Comparison of ENCODE assay signal across 1 cellular context in genomic region chr11:33701302-33701701, GRCh38.
TF ChIP-seq lines count a peak whose summit lies in the region.

No MANE protein-coding gene starts in this region.

TF ChIP-seq in IMR-90, 13 proteins besides CTCF, POLR2A, EP300 and RAD21:
- no peak for TF ChIP-seq USF2 (IDR thresholded peaks at IDR 0.05; ENCODE audit: low read depth, low read length)
- TF ChIP-seq CEBPB (IDR thresholded peaks at IDR 0.05; ENCODE audit: low read depth, low read length), result no peak
- TF ChIP-seq SMC3 (IDR thresholded peaks at IDR 0.05; ENCODE audit: low read depth, low read length), result no peak
- no peak for TF ChIP-seq FOS (IDR thresholded peaks at IDR 0.05; ENCODE audit: low read depth, low read length)
- no peak for TF ChIP-seq BHLHE40 (IDR thresholded peaks at IDR 0.05; ENCODE audit: low read depth, low read length)
- no peak for TF ChIP-seq NFE2L2 (IDR thresholded peaks at IDR 0.05; ENCODE audit: low read depth, low read length)
- no peak for TF ChIP-seq MAZ (IDR thresholded peaks at IDR 0.05; ENCODE audit: borderline replicate concordance, low read depth, low read length)
- no peak for TF ChIP-seq RFX5 (IDR thresholded peaks at IDR 0.05; ENCODE audit: low read depth, low read length)
- TF ChIP-seq MAFK (IDR thresholded peaks at IDR 0.05; ENCODE audit: low read depth, low read length), result no peak
- TF ChIP-seq CHD1 (IDR thresholded peaks at IDR 0.05; ENCODE audit: low read depth, low read length), result no peak
- TF ChIP-seq MXI1 (IDR thresholded peaks at IDR 0.05; ENCODE audit: borderline replicate concordance, low read depth, low read length), result no peak
- no peak for TF ChIP-seq RCOR1 (IDR thresholded peaks at IDR 0.05; ENCODE audit: insufficient replicate concordance, low read length)
- TF ChIP-seq ELK1 (IDR thresholded peaks at IDR 0.05; ENCODE audit: borderline replicate concordance, low read depth, low read length), result no peak
TF ChIP-seq in IMR-90: peak in this region for 0.
